In the genomic region with DNA sequence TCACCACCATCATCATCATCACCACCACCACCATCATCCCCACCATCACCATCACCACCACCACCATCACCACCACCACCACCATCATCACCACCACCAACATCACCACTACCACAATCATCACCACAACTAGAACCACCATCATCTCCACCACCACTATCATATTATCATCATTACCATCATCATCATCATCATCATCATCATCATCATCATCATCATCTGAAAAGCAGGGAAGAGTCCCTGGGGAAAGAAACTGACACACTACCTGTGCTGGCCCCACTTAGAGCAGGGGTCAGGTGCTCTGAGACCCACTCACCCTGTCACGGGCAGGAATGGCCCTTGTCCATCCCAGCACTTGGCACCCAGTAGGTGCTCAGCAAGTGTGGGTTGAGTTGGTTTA, we compare ENCODE assay signal across 18 cellular contexts.
DNase-seq lines count a peak whose midpoint lies in the region; ATAC-seq and TF ChIP-seq lines count a peak whose summit lies in the region.
"Had no signal": no experiment of that assay in that cellular context is flagged by ENCODE, and none has a peak within 500 bp of the region (broad histone marks: within the 10 kb centered on the region; RNA-seq: fewer than 3 reads in every experiment).

No MANE protein-coding gene starts in this region.

- peak overlapping the region; percentile 85 for H3K27ac Mint-ChIP-seq in CD4-positive, alpha-beta T cell
- peak overlapping the region; percentile 8 to 97 (median 54) for H3K27ac Mint-ChIP-seq in CD4-positive, alpha-beta memory T cell
- peak overlapping the region; percentile 18 for H3K27ac Mint-ChIP-seq in activated naive CD8-positive, alpha-beta T cell treated with anti-CD3 and anti-CD28 coated beads for 36 hours
- H3K27ac Mint-ChIP-seq in natural killer cell, result peak overlapping the region; percentile 21 to 82
- no peak overlapping the region for H3K27ac Mint-ChIP-seq in chondrocyte (ENCODE audit: unreplicated experiment)

- H3K9me3 Mint-ChIP-seq in CD4-positive, alpha-beta T cell, result peaks cover 3% of the 10 kb centered on the region
- peaks cover 2 to 10% (median 4%) of the 10 kb centered on the region in 8 donors for H3K9me3 Mint-ChIP-seq in CD4-positive, alpha-beta memory T cell
- H3K9me3 Mint-ChIP-seq in activated naive CD8-positive, alpha-beta T cell treated with anti-CD3 and anti-CD28 coated beads for 36 hours, result peaks cover 2% of the 10 kb centered on the region
- H3K9me3 Mint-ChIP-seq in natural killer cell, result peaks cover 3 to 4% of the 10 kb centered on the region in 2 donors
- peaks cover 3% of the 10 kb centered on the region for H3K9me3 Mint-ChIP-seq in chondrocyte (ENCODE audit: low read depth)

- no peaks in the 10 kb centered on the region for H3K4me1 ChIP-seq in CD4-positive, alpha-beta memory T cell (ENCODE audit: insufficient read depth, low read length)
- H3K4me1 ChIP-seq in lower lobe of right lung, result peaks cover 2% of the 10 kb centered on the region
- H3K4me1 ChIP-seq: HAP-1, heart left ventricle had no signal

- no peak overlapping the region for H3K4me3 ChIP-seq in CD4-positive, alpha-beta memory T cell (ENCODE audit: low read length in 2 of 2)
- H3K4me3 ChIP-seq in lower lobe of right lung, result no peak overlapping the region
- H3K4me3 ChIP-seq: GM12878, HAP-1, heart left ventricle had no signal

- POLR2A ChIA-PET in CD4-positive, alpha-beta T cell (lab: Charles Lee), result no interaction called here
- POLR2A ChIA-PET in CD4-positive, alpha-beta memory T cell (lab: Charles Lee; ENCODE audit: partially characterized antibody), result no interaction called here

- no peak for ATAC-seq in CD4-positive, alpha-beta T cell (ENCODE audit: poor library complexity)
- ATAC-seq in natural killer cell (no peak), lower lobe of right lung (no peak)
- ATAC-seq: GM12878, heart left ventricle, left cardiac atrium had no signal

- no peaks in the 10 kb centered on the region for H3K27me3 ChIP-seq in CD4-positive, alpha-beta T cell (ENCODE audit: control insufficient read depth, insufficient read depth, low read length)
- no peaks in the 10 kb centered on the region for H3K27me3 ChIP-seq in CD4-positive, alpha-beta memory T cell (ENCODE audit: insufficient read depth, low read length)
- H3K27me3 ChIP-seq in lower lobe of right lung (ENCODE audit: low read depth), result no peaks in the 10 kb centered on the region

- intact Hi-C loops in CD4-positive, alpha-beta T cell (cut with DNase I, micrococcal nuclease), result no loop called here
- intact Hi-C loops in CD4-positive, alpha-beta memory T cell (cut with micrococcal nuclease), result no loop called here
- intact Hi-C loops in natural killer cell (cut with micrococcal nuclease) (no loop called here), lower lobe of right lung (cut with DNase I) (no loop called here)

- no peak overlapping the region for H3K27ac ChIP-seq in CD4-positive, alpha-beta T cell (ENCODE audit: low read depth, low read length)
- no peak overlapping the region for H3K27ac ChIP-seq in CD4-positive, alpha-beta memory T cell (ENCODE audit: low read depth, low read length)
- H3K27ac ChIP-seq in lower lobe of right lung, result no peak overlapping the region
- H3K27ac ChIP-seq: heart left ventricle had no signal

- no peaks in the 10 kb centered on the region for H3K36me3 Mint-ChIP-seq in CD4-positive, alpha-beta T cell (ENCODE audit: low read depth)
- peaks cover 0 to 5% of the 10 kb centered on the region in 2 donors for H3K36me3 Mint-ChIP-seq in CD4-positive, alpha-beta memory T cell
- H3K36me3 Mint-ChIP-seq in activated naive CD8-positive, alpha-beta T cell treated with anti-CD3 and anti-CD28 coated beads for 36 hours, result peaks cover 3% of the 10 kb centered on the region
- H3K36me3 Mint-ChIP-seq in natural killer cell, result no peaks in the 10 kb centered on the region
- no peaks in the 10 kb centered on the region for H3K36me3 Mint-ChIP-seq in chondrocyte (ENCODE audit: low read depth)
- H3K36me3 Mint-ChIP-seq: naive B cell had no signal

- H3K9me3 ChIP-seq in CD4-positive, alpha-beta T cell (ENCODE audit: control insufficient read depth, low read length), result no peaks in the 10 kb centered on the region
- H3K9me3 ChIP-seq in CD4-positive, alpha-beta memory T cell (ENCODE audit: control insufficient read depth in 1 of 2, low read length in 2 of 2), result no peaks in the 10 kb centered on the region
- H3K9me3 ChIP-seq in lower lobe of right lung, result no peaks in the 10 kb centered on the region
- H3K9me3 ChIP-seq: HAP-1, heart left ventricle had no signal

- peaks cover 10% of the 10 kb centered on the region for H3K4me1 Mint-ChIP-seq in CD4-positive, alpha-beta T cell (ENCODE audit: low read depth)
- H3K4me1 Mint-ChIP-seq in CD4-positive, alpha-beta memory T cell, result peaks cover 0 to 11% (median 3%) of the 10 kb centered on the region in 4 donors
- peaks cover 2% of the 10 kb centered on the region for H3K4me1 Mint-ChIP-seq in activated naive CD8-positive, alpha-beta T cell treated with anti-CD3 and anti-CD28 coated beads for 36 hours
- H3K4me1 Mint-ChIP-seq in natural killer cell, result peaks cover 0 to 10% of the 10 kb centered on the region in 2 donors
- peaks cover 2% of the 10 kb centered on the region for H3K4me1 Mint-ChIP-seq in chondrocyte (ENCODE audit: low read depth)

- DNase-seq in CD4-positive, alpha-beta T cell, result no peak
- no peak for DNase-seq in CD4-positive, alpha-beta memory T cell
- no peak for DNase-seq in activated naive CD8-positive, alpha-beta T cell treated with anti-CD3 and anti-CD28 coated beads for 36 hours
- DNase-seq in natural killer cell (no peak), NCI-H226 (no peak), lower lobe of right lung (no peak), chondrocyte (ENCODE audit: low spot score) (no peak)
- DNase-seq: amygdala, DND-41, heart left ventricle, left cardiac atrium, mesendoderm, naive B cell, NCI-H1105 treated with DMSO at 0.1 percent for 48 hours, NCI-H526, T-helper 9 cell had no signal

- CTCF ChIA-PET in CD4-positive, alpha-beta T cell (lab: Charles Lee), result no interaction called here
- CTCF ChIA-PET in CD4-positive, alpha-beta memory T cell (lab: Charles Lee; ENCODE audit: partially characterized antibody), result no interaction called here

- no peak for TF ChIP-seq CTCF in CD4-positive, alpha-beta T cell (IDR thresholded peaks at IDR 0.05)
- TF ChIP-seq CTCF in natural killer cell (IDR thresholded peaks at IDR 0.05), result no peak
- TF ChIP-seq CTCF in lower lobe of right lung (IDR thresholded peaks at IDR 0.05), result no peak
- TF ChIP-seq CTCF in chondrocyte (IDR thresholded peaks at IDR 0.05), result no peak

- no peak overlapping the region for H3K4me3 Mint-ChIP-seq in CD4-positive, alpha-beta T cell
- peak overlapping the region in 2 of 8 donors; percentile 17 to 26 for H3K4me3 Mint-ChIP-seq in CD4-positive, alpha-beta memory T cell
- no peak overlapping the region for H3K4me3 Mint-ChIP-seq in activated naive CD8-positive, alpha-beta T cell treated with anti-CD3 and anti-CD28 coated beads for 36 hours
- peak overlapping the region; percentile 40 for H3K4me3 Mint-ChIP-seq in natural killer cell
- H3K4me3 Mint-ChIP-seq in chondrocyte (ENCODE audit: unreplicated experiment), result no peak overlapping the region
- H3K4me3 Mint-ChIP-seq: naive B cell had no signal

- H3K36me3 ChIP-seq in CD4-positive, alpha-beta memory T cell (ENCODE audit: insufficient read depth, low read length), result no peaks in the 10 kb centered on the region
- H3K36me3 ChIP-seq in lower lobe of right lung, result no peaks in the 10 kb centered on the region
- H3K36me3 ChIP-seq: HAP-1, heart left ventricle had no signal

- H3K27me3 Mint-ChIP-seq in CD4-positive, alpha-beta T cell, result peaks cover 10% of the 10 kb centered on the region
- H3K27me3 Mint-ChIP-seq in CD4-positive, alpha-beta memory T cell, result peaks cover 2 to 9% of the 10 kb centered on the region in 2 donors
- peaks cover 15% of the 10 kb centered on the region for H3K27me3 Mint-ChIP-seq in activated naive CD8-positive, alpha-beta T cell treated with anti-CD3 and anti-CD28 coated beads for 36 hours
- H3K27me3 Mint-ChIP-seq in natural killer cell (ENCODE audit: low read depth in 2 of 2), result peaks cover 10 to 15% of the 10 kb centered on the region in 2 donors
- H3K27me3 Mint-ChIP-seq in chondrocyte (ENCODE audit: low read depth), result peaks cover 7% of the 10 kb centered on the region
